ENCODE assay signal across 26 cellular contexts in the genomic region with DNA sequence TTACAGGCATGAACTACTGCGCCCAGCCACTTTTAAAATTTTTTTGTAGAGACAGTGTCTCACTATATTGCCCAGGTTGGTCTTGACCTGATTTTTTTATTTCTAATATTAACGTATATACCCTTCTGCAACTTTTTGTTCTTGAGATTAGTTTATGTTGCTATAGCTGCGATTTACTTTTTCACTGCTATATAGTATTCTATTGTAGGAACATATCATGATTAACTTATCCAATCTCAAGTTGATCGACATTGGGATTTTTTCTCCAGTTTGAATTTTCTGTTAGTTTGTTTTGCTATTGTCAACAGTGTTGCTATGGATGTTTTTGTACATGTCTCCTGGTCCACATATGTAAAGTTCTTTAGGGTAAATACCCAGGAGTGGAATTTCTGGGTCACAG. TPM values are rescaled to one million over a fixed set of nuclear protein-coding genes. Genes with fewer than 3 reads are reported as not detected.
DNase-seq lines count a peak whose midpoint lies in the region; ATAC-seq, FAIRE-seq and TF ChIP-seq lines count a peak whose summit lies in the region.
"Had no signal": no experiment of that assay in that cellular context is flagged by ENCODE, and none has a peak within 500 bp of the region (broad histone marks: within the 10 kb centered on the region; RNA-seq: fewer than 3 reads in every experiment).

No MANE protein-coding gene starts in this region.

- peak overlapping the region; percentile 82 for H3K27ac Mint-ChIP-seq in activated CD4-positive, alpha-beta memory T cell treated with anti-CD3 and anti-CD28 coated beads for 36 hours
- H3K27ac Mint-ChIP-seq in activated CD4-positive, alpha-beta memory T cell treated with anti-CD3 and anti-CD28 coated beads, Interleukin-2, amount 10 ng/mL, durations not matched to agents 7 days and 5 days: no peak overlapping the region
- peak overlapping the region in 6 of 7 donors; percentile 15 to 89 (median 53) for H3K27ac Mint-ChIP-seq in CD4-positive, alpha-beta memory T cell
- peak overlapping the region; percentile 21 for H3K27ac Mint-ChIP-seq in activated naive CD8-positive, alpha-beta T cell treated with anti-CD3 and anti-CD28 coated beads, Interleukin-2, amount 10 ng/mL, durations not matched to agents 7 days and 5 days
- H3K27ac Mint-ChIP-seq in natural killer cell: peak overlapping the region; percentile 56 to 79

- no peak for ATAC-seq in activated naive CD8-positive, alpha-beta T cell treated with anti-CD3 and anti-CD28 coated beads, Interleukin-2, amount 10 ng/mL, durations not matched to agents 7 days and 5 days (ENCODE audit: low read depth)
- ATAC-seq in natural killer cell (no peak), HG03097 (IDR thresholded peaks at IDR 0.05; ENCODE audit: low FRiP score, unreplicated experiment) (no peak)

- no peaks in the 10 kb centered on the region for H3K36me3 ChIP-seq in CD4-positive, alpha-beta memory T cell (ENCODE audit: insufficient read depth, low read length)
- H3K36me3 ChIP-seq: uterus had no signal

- no peaks in the 10 kb centered on the region for H3K9me3 Mint-ChIP-seq in activated CD4-positive, alpha-beta memory T cell treated with anti-CD3 and anti-CD28 coated beads for 36 hours
- H3K9me3 Mint-ChIP-seq in activated CD4-positive, alpha-beta memory T cell treated with anti-CD3 and anti-CD28 coated beads, Interleukin-2, amount 10 ng/mL, durations not matched to agents 7 days and 5 days: no peaks in the 10 kb centered on the region
- H3K9me3 Mint-ChIP-seq in CD4-positive, alpha-beta memory T cell: no peaks in the 10 kb centered on the region
- H3K9me3 Mint-ChIP-seq in activated naive CD8-positive, alpha-beta T cell treated with anti-CD3 and anti-CD28 coated beads, Interleukin-2, amount 10 ng/mL, durations not matched to agents 7 days and 5 days: no peaks in the 10 kb centered on the region
- no peaks in the 10 kb centered on the region for H3K9me3 Mint-ChIP-seq in natural killer cell

- H3K27ac ChIP-seq in CD4-positive, alpha-beta memory T cell (ENCODE audit: low read depth, low read length): peak overlapping the region; percentile 40

- POLR2A ChIA-PET in activated CD4-positive, alpha-beta memory T cell treated with anti-CD3 and anti-CD28 coated beads for 36 hours (lab: Charles Lee): interaction anchor here (0.8 to 1.2 kb wide), 2 partner anchors 9 to 10 kb away, joined by 3 read pairs; no protein-coding TSS in a partner anchor
- POLR2A ChIA-PET in activated CD4-positive, alpha-beta memory T cell treated with anti-CD3 and anti-CD28 coated beads, Interleukin-2, amount 10 ng/mL, durations not matched to agents 7 days and 5 days (lab: Charles Lee): interaction anchor here (2.1 kb wide), 1 partner anchor 8 kb away, joined by 4 read pairs; no protein-coding TSS in a partner anchor
- POLR2A ChIA-PET in CD4-positive, alpha-beta memory T cell (lab: Charles Lee; ENCODE audit: partially characterized antibody): interaction anchor here (0.9 to 3.3 kb wide), 2 partner anchors 9 to 18 kb away, joined by 6 to 18 read pairs; no protein-coding TSS in a partner anchor
- POLR2A ChIA-PET in activated naive CD8-positive, alpha-beta T cell treated with anti-CD3 and anti-CD28 coated beads, Interleukin-2, amount 10 ng/mL, durations not matched to agents 7 days and 5 days (lab: Charles Lee): interaction anchor here (0.7 to 1.7 kb wide), 2 partner anchors 36 to 629 kb away, joined by 3 to 10 read pairs; a partner anchor contains a TSS

- no peak overlapping the region for H3K4me3 ChIP-seq in CD4-positive, alpha-beta memory T cell (ENCODE audit: low read length in 2 of 2)
- H3K4me3 ChIP-seq: A549, dorsolateral prefrontal cortex, GM12878, lung, uterus had no signal

- H3K27me3 ChIP-seq in CD4-positive, alpha-beta memory T cell (ENCODE audit: insufficient read depth, low read length): no peaks in the 10 kb centered on the region
- H3K27me3 ChIP-seq: dorsolateral prefrontal cortex, uterus had no signal

- FAIRE-seq in HTR-8/SVneo (lab: Jason Lieb, UNC): no peak
- FAIRE-seq: A549, astrocyte, GM12878, kidney, small intestine had no signal

- no peaks in the 10 kb centered on the region for H3K9me3 ChIP-seq in CD4-positive, alpha-beta memory T cell (ENCODE audit: control insufficient read depth in 1 of 2, low read length in 2 of 2)
- H3K9me3 ChIP-seq: A549, uterus had no signal

- peaks cover 38% of the 10 kb centered on the region for H3K4me1 Mint-ChIP-seq in activated CD4-positive, alpha-beta memory T cell treated with anti-CD3 and anti-CD28 coated beads for 36 hours (ENCODE audit: low read depth)
- peaks cover 34% of the 10 kb centered on the region for H3K4me1 Mint-ChIP-seq in activated CD4-positive, alpha-beta memory T cell treated with anti-CD3 and anti-CD28 coated beads, Interleukin-2, amount 10 ng/mL, durations not matched to agents 7 days and 5 days
- H3K4me1 Mint-ChIP-seq in CD4-positive, alpha-beta memory T cell: peaks cover 29 to 54% (median 38%) of the 10 kb centered on the region in 4 donors
- peaks cover 36% of the 10 kb centered on the region for H3K4me1 Mint-ChIP-seq in activated naive CD8-positive, alpha-beta T cell treated with anti-CD3 and anti-CD28 coated beads, Interleukin-2, amount 10 ng/mL, durations not matched to agents 7 days and 5 days
- H3K4me1 Mint-ChIP-seq in natural killer cell: peaks cover 37 to 42% of the 10 kb centered on the region in 2 donors

- H3K36me3 Mint-ChIP-seq in activated CD4-positive, alpha-beta memory T cell treated with anti-CD3 and anti-CD28 coated beads for 36 hours: peaks cover 2% of the 10 kb centered on the region
- peaks cover 17% of the 10 kb centered on the region for H3K36me3 Mint-ChIP-seq in activated CD4-positive, alpha-beta memory T cell treated with anti-CD3 and anti-CD28 coated beads, Interleukin-2, amount 10 ng/mL, durations not matched to agents 7 days and 5 days (ENCODE audit: low read depth)
- peaks cover 5 to 8% of the 10 kb centered on the region in 2 donors for H3K36me3 Mint-ChIP-seq in CD4-positive, alpha-beta memory T cell
- peaks cover 9% of the 10 kb centered on the region for H3K36me3 Mint-ChIP-seq in activated naive CD8-positive, alpha-beta T cell treated with anti-CD3 and anti-CD28 coated beads, Interleukin-2, amount 10 ng/mL, durations not matched to agents 7 days and 5 days
- H3K36me3 Mint-ChIP-seq in natural killer cell: no peaks in the 10 kb centered on the region

- H3K4me1 ChIP-seq in CD4-positive, alpha-beta memory T cell (ENCODE audit: insufficient read depth, low read length): peaks cover 41% of the 10 kb centered on the region

- H3K27me3 Mint-ChIP-seq in activated CD4-positive, alpha-beta memory T cell treated with anti-CD3 and anti-CD28 coated beads for 36 hours: no peaks in the 10 kb centered on the region
- no peaks in the 10 kb centered on the region for H3K27me3 Mint-ChIP-seq in activated CD4-positive, alpha-beta memory T cell treated with anti-CD3 and anti-CD28 coated beads, Interleukin-2, amount 10 ng/mL, durations not matched to agents 7 days and 5 days
- H3K27me3 Mint-ChIP-seq in CD4-positive, alpha-beta memory T cell: no peaks in the 10 kb centered on the region
- H3K27me3 Mint-ChIP-seq in activated naive CD8-positive, alpha-beta T cell treated with anti-CD3 and anti-CD28 coated beads, Interleukin-2, amount 10 ng/mL, durations not matched to agents 7 days and 5 days: no peaks in the 10 kb centered on the region
- no peaks in the 10 kb centered on the region for H3K27me3 Mint-ChIP-seq in natural killer cell (ENCODE audit: low read depth in 2 of 2)

- DNase-seq in activated CD4-positive, alpha-beta memory T cell treated with anti-CD3 and anti-CD28 coated beads for 36 hours: no peak
- no peak for DNase-seq in activated CD4-positive, alpha-beta memory T cell treated with anti-CD3 and anti-CD28 coated beads, Interleukin-2, amount 10 ng/mL, durations not matched to agents 7 days and 5 days
- no peak for DNase-seq in CD4-positive, alpha-beta memory T cell
- no peak for DNase-seq in activated naive CD8-positive, alpha-beta T cell treated with anti-CD3 and anti-CD28 coated beads, Interleukin-2, amount 10 ng/mL, durations not matched to agents 7 days and 5 days
- DNase-seq in natural killer cell: no peak
- DNase-seq in D341Med (ENCODE audit: low spot score): no peak
- no peak for DNase-seq in HTR-8/SVneo (ENCODE audit: insufficient read length, low spot score)
- DNase-seq: activated CD4-positive, alpha-beta T cell treated with anti-CD3 and anti-CD28 coated beads for 4 hours; activated CD8-positive, alpha-beta memory T cell treated with anti-CD3 and anti-CD28 coated beads, Interleukin-2, amount 50 U/mL, for 4 hours; activated gamma-delta T cell; Calu3; dorsolateral prefrontal cortex; HCEC 1CT; kidney; NCI-H1105; NCI-H2029; NCI-H2227 treated with DMSO at 0.1 percent for 48 hours; NCI-H69; small intestine; stimulated activated CD4-positive, alpha-beta T cell treated with anti-CD3 and anti-CD28 coated beads, Interleukin-2, amount 100 ng/mL, for 24 hours; uterus had no signal

- no peak for TF ChIP-seq CTCF in natural killer cell (IDR thresholded peaks at IDR 0.05)

- CTCF ChIA-PET in activated CD4-positive, alpha-beta memory T cell treated with anti-CD3 and anti-CD28 coated beads for 36 hours (lab: Charles Lee): interaction anchor here (1.2 kb wide), 1 partner anchor 158 kb away, joined by 3 read pairs; no protein-coding TSS in a partner anchor
- CTCF ChIA-PET in activated CD4-positive, alpha-beta memory T cell treated with anti-CD3 and anti-CD28 coated beads, Interleukin-2, amount 10 ng/mL, durations not matched to agents 7 days and 5 days (lab: Charles Lee): interaction anchor here (1.2 kb wide), 1 partner anchor 38 kb away, joined by 4 read pairs; no protein-coding TSS in a partner anchor
- CTCF ChIA-PET in CD4-positive, alpha-beta memory T cell (lab: Charles Lee; ENCODE audit: partially characterized antibody): interaction anchor here (1.1 kb wide), 1 partner anchor 24 kb away, joined by 3 read pairs; no protein-coding TSS in a partner anchor

- intact Hi-C loops in activated CD4-positive, alpha-beta memory T cell treated with anti-CD3 and anti-CD28 coated beads for 36 hours (cut with micrococcal nuclease): loop anchor here (5.0 kb wide), 1 partner anchor 37 kb away; no protein-coding TSS in a partner anchor
- intact Hi-C loops in CD4-positive, alpha-beta memory T cell (cut with micrococcal nuclease): loop anchor here (2.0 kb wide), 1 partner anchor 16 kb away; no protein-coding TSS in a partner anchor
- intact Hi-C loops in natural killer cell (cut with micrococcal nuclease): no loop called here

- H3K4me3 Mint-ChIP-seq in activated CD4-positive, alpha-beta memory T cell treated with anti-CD3 and anti-CD28 coated beads for 36 hours: no peak overlapping the region
- H3K4me3 Mint-ChIP-seq in activated CD4-positive, alpha-beta memory T cell treated with anti-CD3 and anti-CD28 coated beads, Interleukin-2, amount 10 ng/mL, durations not matched to agents 7 days and 5 days: no peak overlapping the region
- H3K4me3 Mint-ChIP-seq in CD4-positive, alpha-beta memory T cell: peak overlapping the region in 5 of 8 donors; percentile 32 to 75 (median 69)
- H3K4me3 Mint-ChIP-seq in activated naive CD8-positive, alpha-beta T cell treated with anti-CD3 and anti-CD28 coated beads, Interleukin-2, amount 10 ng/mL, durations not matched to agents 7 days and 5 days: peak overlapping the region; percentile 68
- no peak overlapping the region for H3K4me3 Mint-ChIP-seq in natural killer cell

RNA-seq across cellular contexts. Expression of a gene that starts 35.4 kb away (rescaled TPM):
- total RNA-seq in activated CD4-positive, alpha-beta memory T cell treated with anti-CD3 and anti-CD28 coated beads for 36 hours: 100 to 1,000 TPM; 109 to 110 TPM
- total RNA-seq in activated CD4-positive, alpha-beta memory T cell treated with anti-CD3 and anti-CD28 coated beads, Interleukin-2, amount 10 ng/mL, durations not matched to agents 7 days and 5 days: 100 to 1,000 TPM; 150 TPM
- 100 to 1,000 TPM; 163 to 164 TPM for total RNA-seq in CD4-positive, alpha-beta memory T cell
- 10 to 100 TPM; 31.6 to 81.1 TPM for polyA plus RNA-seq in CD4-positive, alpha-beta memory T cell
- total RNA-seq in activated naive CD8-positive, alpha-beta T cell treated with anti-CD3 and anti-CD28 coated beads, Interleukin-2, amount 10 ng/mL, durations not matched to agents 7 days and 5 days: 100 to 1,000 TPM; 139 to 148 TPM
- 100 to 1,000 TPM; 137 to 153 (median 143) TPM for total RNA-seq in natural killer cell

Comparison
In these comparisons a context has a peak if more than half of its experiments do, and no peak if none do; other contexts are left out.
1. H3K4me3 Mint-ChIP-seq: peak in CD4-positive, alpha-beta memory T cell (5 of 8) and activated naive CD8-positive, alpha-beta T cell treated with anti-CD3 and anti-CD28 coated beads, Interleukin-2, amount 10 ng/mL, durations not matched to agents 7 days and 5 days (single experiment); none in activated CD4-positive, alpha-beta memory T cell treated with anti-CD3 and anti-CD28 coated beads for 36 hours (single experiment), activated CD4-positive, alpha-beta memory T cell treated with anti-CD3 and anti-CD28 coated beads, Interleukin-2, amount 10 ng/mL, durations not matched to agents 7 days and 5 days (single experiment) and natural killer cell (single experiment).